ENCODE assay signal across 16 cellular contexts in genomic region chrX:116009348-116009747, GRCh38.
DNase-seq lines count a peak whose midpoint lies in the region; ATAC-seq and TF ChIP-seq lines count a peak whose summit lies in the region.
"Had no signal": no experiment of that assay in that cellular context is flagged by ENCODE, and none has a peak within 500 bp of the region (broad histone marks: within the 10 kb centered on the region; RNA-seq: fewer than 3 reads in every experiment).

No MANE protein-coding gene starts in this region.

- no peak overlapping the region; the same call in 1 of the 2 replicates for H3K4me3 ChIP-seq in GM06990 (replicated peaks; ENCODE audit: low read depth, low read length)
- no peak overlapping the region for H3K4me3 ChIP-seq in left lung
- no peak overlapping the region for H3K4me3 ChIP-seq in stomach
- H3K4me3 ChIP-seq: SJSA1, tibial nerve had no signal

- WGBS in stomach, 5 donors, result 64 to 88% (median 73%) methylated on average over 1 of the region's 1 CpG

- H3K27me3 ChIP-seq in GM06990 (replicated peaks; ENCODE audit: control insufficient read depth, insufficient read depth, low read length) (no peaks in the 10 kb centered on the region), left lung (peaks cover 0 to 13% of the 10 kb centered on the region in 2 donors), stomach (no peaks in the 10 kb centered on the region)
- H3K27me3 ChIP-seq: SJSA1 had no signal

- H3K36me3 ChIP-seq in GM06990 (ENCODE audit: control insufficient read depth, insufficient read depth, low read length) (no peaks in the 10 kb centered on the region), left lung (no peaks in the 10 kb centered on the region), stomach (no peaks in the 10 kb centered on the region)
- H3K36me3 ChIP-seq: SJSA1, tibial nerve had no signal

- no peaks in the 10 kb centered on the region for H3K9me3 ChIP-seq in left lung
- no peaks in the 10 kb centered on the region for H3K9me3 ChIP-seq in stomach
- H3K9me3 ChIP-seq: SJSA1, tibial nerve had no signal

- peak; percentile 1 for ATAC-seq in GM19463 (IDR thresholded peaks at IDR 0.05; ENCODE audit: unreplicated experiment)
- peak; percentile 1 for ATAC-seq in HG03175 (IDR thresholded peaks at IDR 0.05; ENCODE audit: unreplicated experiment)
- peak; percentile 82 for ATAC-seq in left lung
- ATAC-seq in esophagus mucosa, result no peak

- no peak for TF ChIP-seq POLR2A in stomach (IDR thresholded peaks at IDR 0.05)

- TF ChIP-seq CTCF in GM06990 (IDR thresholded peaks at IDR 0.05; ENCODE audit: insufficient read depth, low read length, poor library complexity, severe bottlenecking), result no peak
- TF ChIP-seq CTCF in left lung (IDR thresholded peaks at IDR 0.05), result no peak
- no peak for TF ChIP-seq CTCF in stomach (IDR thresholded peaks at IDR 0.05)

- TF ChIP-seq EP300 in stomach (IDR thresholded peaks at IDR 0.05), result no peak

- peak overlapping the region; percentile 28 to 59 for H3K27ac ChIP-seq in left lung
- H3K27ac ChIP-seq in stomach, result no peak overlapping the region
- H3K27ac ChIP-seq: SJSA1, tibial nerve had no signal

- intact Hi-C loops in left lung (cut with DNase I) (no loop called here), stomach (cut with DNase I; ENCODE audit: low total_unique reads) (no loop called here)

- H3K4me1 ChIP-seq in left lung (no peaks in the 10 kb centered on the region), stomach (peaks cover 0 to 11% (median 3%) of the 10 kb centered on the region in 4 donors)
- H3K4me1 ChIP-seq: SJSA1, tibial nerve had no signal

- DNase-seq in GM06990 (ENCODE audit: extremely low read depth, insufficient read length), result peak; percentile 8
- no peak for DNase-seq in left lung
- no peak for DNase-seq in stomach
- no peak for DNase-seq in NCI-H510A treated with DMSO at 0.1 percent for 48 hours (lab: John Stamatoyannopoulos, UW)
- DNase-seq in amygdala (lab: John Stamatoyannopoulos, UW), result no peak
- DNase-seq: activated CD4-positive, alpha-beta T cell treated with anti-CD3 and anti-CD28 coated beads for 4 hours; activated naive CD4-positive, alpha-beta T cell treated with anti-CD3 and anti-CD28 coated beads, Interleukin-2, amount 10 ng/mL, durations not matched to agents 7 days and 5 days; activated T-cell treated with anti-CD3 and anti-CD28 coated beads for 4 hours; CD4-positive, alpha-beta T cell; cortex of kidney; T1000 had no signal

Comparison
In these comparisons a context has a peak if more than half of its experiments do, and no peak if none do; other contexts are left out.
1. H3K27ac ChIP-seq: peak in left lung (2 of 2); none in stomach (0 of 5).